Comparison of ENCODE assay signal across 12 cellular contexts in genomic region chrX:49209434-49210251, GRCh38. TPM values are rescaled to one million over a fixed set of nuclear protein-coding genes. Genes with fewer than 3 reads are reported as not detected.
DNase-seq lines count a peak whose midpoint lies in the region; ATAC-seq and TF ChIP-seq lines count a peak whose summit lies in the region.
"Had no signal": no experiment of that assay in that cellular context is flagged by ENCODE, and none has a peak within 500 bp of the region (broad histone marks: within the 10 kb centered on the region; RNA-seq: fewer than 3 reads in every experiment).

No MANE protein-coding gene starts in this region.

- no peak overlapping the region for H3K4me3 Mint-ChIP-seq in stimulated activated effector memory CD8-positive, alpha-beta T cell treated with anti-CD3 and anti-CD28 coated beads, Interleukin-12 subunit alpha, Interleukin-12 subunit beta, amount 100 ng/mL, for 72 hours

- H3K36me3 ChIP-seq in H7 (replicated peaks; ENCODE audit: control insufficient read depth, insufficient read depth, low read length) (no peaks in the 10 kb centered on the region), WERI-Rb-1 (peaks cover 39% of the 10 kb centered on the region)
- H3K36me3 ChIP-seq: pancreas had no signal

- no peak for TF ChIP-seq CTCF in WERI-Rb-1 (IDR thresholded peaks at IDR 0.05; ENCODE audit: low read depth, low read length)
- no peak for TF ChIP-seq CTCF in lower leg skin (IDR thresholded peaks at IDR 0.05)

- intact Hi-C loops in head of caudate nucleus (cut with DNase I), result no loop called here
- intact Hi-C loops in lower leg skin (cut with DNase I; ENCODE audit: low total_unique reads), result no loop called here

- no peaks in the 10 kb centered on the region for H3K9me3 ChIP-seq in WERI-Rb-1 (ENCODE audit: severe bottlenecking)
- H3K9me3 ChIP-seq: pancreas had no signal

- H3K4me3 ChIP-seq in H7 (ENCODE audit: insufficient read depth, low read depth, low read length), result peak overlapping the region; percentile 28
- no peak overlapping the region for H3K4me3 ChIP-seq in WERI-Rb-1 (ENCODE audit: low read depth, low read length)
- H3K4me3 ChIP-seq in lower leg skin (ENCODE audit: low read depth, poor library complexity, severe bottlenecking), result no peak overlapping the region
- H3K4me3 ChIP-seq: pancreas had no signal

- H3K36me3 Mint-ChIP-seq in stimulated activated effector memory CD8-positive, alpha-beta T cell treated with anti-CD3 and anti-CD28 coated beads, Interleukin-12 subunit alpha, Interleukin-12 subunit beta, amount 100 ng/mL, for 72 hours, result no peaks in the 10 kb centered on the region

- H3K4me1 Mint-ChIP-seq in stimulated activated effector memory CD8-positive, alpha-beta T cell treated with anti-CD3 and anti-CD28 coated beads, Interleukin-12 subunit alpha, Interleukin-12 subunit beta, amount 100 ng/mL, for 72 hours, result no peaks in the 10 kb centered on the region

- no peak for ATAC-seq in stimulated activated effector memory CD8-positive, alpha-beta T cell treated with anti-CD3 and anti-CD28 coated beads, Interleukin-12 subunit alpha, Interleukin-12 subunit beta, amount 100 ng/mL, for 72 hours
- ATAC-seq: Panc1, pancreas had no signal

- H3K27me3 ChIP-seq in H7 (ENCODE audit: control insufficient read depth, insufficient read depth, low read length) (no peaks in the 10 kb centered on the region), WERI-Rb-1 (ENCODE audit: insufficient read depth, low read depth, severe bottlenecking) (peaks cover 7% of the 10 kb centered on the region)
- H3K27me3 ChIP-seq: pancreas had no signal

- peaks cover 7% of the 10 kb centered on the region for H3K9me3 Mint-ChIP-seq in stimulated activated effector memory CD8-positive, alpha-beta T cell treated with anti-CD3 and anti-CD28 coated beads, Interleukin-12 subunit alpha, Interleukin-12 subunit beta, amount 100 ng/mL, for 72 hours

- no peak for TF ChIP-seq POLR2A in lower leg skin (IDR thresholded peaks at IDR 0.05)

- H3K27ac ChIP-seq in WERI-Rb-1, result no peak overlapping the region
- H3K27ac ChIP-seq: pancreas had no signal

- 44 to 72% methylated on average over 2 to 28 of the region's 28 CpGs for WGBS in lower leg skin, 2 donors

- no peak overlapping the region for H3K27ac Mint-ChIP-seq in stimulated activated effector memory CD8-positive, alpha-beta T cell treated with anti-CD3 and anti-CD28 coated beads, Interleukin-12 subunit alpha, Interleukin-12 subunit beta, amount 100 ng/mL, for 72 hours

- DNase-seq in Ammon's horn (ENCODE audit: low spot score), result peak; percentile 48
- DNase-seq in H7, result peak; percentile 82
- DNase-seq in WERI-Rb-1, result peak; percentile 41
- peak in 41 of 42 donors; percentile 27 to 87 (median 63) for DNase-seq in head of caudate nucleus
- DNase-seq in amniotic stem cell (lab: John Stamatoyannopoulos, UW), result no peak
- DNase-seq in lower leg skin (ENCODE audit: low spot score in 2 of 2), result no peak
- no peak for DNase-seq in SW 1271 (lab: John Stamatoyannopoulos, UW)
- no peak for DNase-seq in stimulated activated effector memory CD8-positive, alpha-beta T cell treated with anti-CD3 and anti-CD28 coated beads, Interleukin-12 subunit alpha, Interleukin-12 subunit beta, amount 100 ng/mL, for 72 hours (ENCODE audit: low spot score in 2 of 2)
- DNase-seq: effector CD4-positive, alpha-beta T cell; pancreas; stimulated activated CD4-positive, alpha-beta T cell treated with anti-CD3 and anti-CD28 coated beads, Interleukin-15, amount 100 ng/mL, for 24 hours had no signal

RNA-seq across cellular contexts. Expression of gene SYP, which starts 9.7 kb away (rescaled TPM):
- 1.7 and 1.9 TPM in 2 replicates for total RNA-seq in H7 (2014; rRNA removed; shearing (Covaris generic))
- total RNA-seq in lower leg skin, result 1 to 10 TPM in 2 of 4 donors, under 1 TPM in 2; 0.88 to 4.8 (median 1.7) TPM

RNA-seq across cellular contexts. Expression of gene PRICKLE3, which starts 23.5 kb away (rescaled TPM):
- total RNA-seq in H7 (2014; rRNA removed; shearing (Covaris generic)), result 8.9 and 13.9 TPM in 2 replicates
- 10 to 100 TPM; 18.8 to 58.9 (median 33.4) TPM for total RNA-seq in lower leg skin

RNA-seq across cellular contexts. Expression of gene CACNA1F, which starts 23.5 kb away (rescaled TPM):
- total RNA-seq in H7 (2014; rRNA removed; shearing (Covaris generic)), result 0.55 and 2.1 TPM in 2 replicates
- total RNA-seq in lower leg skin, result under 1 TPM in 3 of 4 donors, not detected in 1; 0.06 to 0.76 (median 0.15) TPM

RNA-seq across cellular contexts. Expression of gene CCDC22, which starts 25.6 kb away (rescaled TPM):
- total RNA-seq in H7 (2014; rRNA removed; shearing (Covaris generic)), result 11.1 and 13.7 TPM in 2 replicates
- total RNA-seq in lower leg skin, result 10 to 100 TPM; 18.1 to 29.7 (median 19.8) TPM

RNA-seq across cellular contexts. Expression of gene PLP2, which starts 37.9 kb away (rescaled TPM):
- 1.1 and 1.5 TPM in 2 replicates for total RNA-seq in H7 (2014; rRNA removed; shearing (Covaris generic))
- total RNA-seq in lower leg skin, result 100 to 1,000 TPM; 126 to 132 (median 130) TPM

Comparison
In these comparisons a context has a peak if more than half of its experiments do, and no peak if none do; other contexts are left out.
1. DNase-seq: peak in Ammon's horn (single experiment), H7 (single experiment), WERI-Rb-1 (single experiment) and head of caudate nucleus (41 of 42); none in amniotic stem cell (single experiment), lower leg skin (0 of 2), SW 1271 (0 of 2) and stimulated activated effector memory CD8-positive, alpha-beta T cell treated with anti-CD3 and anti-CD28 coated beads, Interleukin-12 subunit alpha, Interleukin-12 subunit beta, amount 100 ng/mL, for 72 hours (0 of 2).